In genomic region chr5:32526815-32527214, GRCh38 we compare ENCODE assay signal across 1 cellular context.
TF ChIP-seq lines count a peak whose summit lies in the region.

No MANE protein-coding gene starts in this region.

TF ChIP-seq in K562, 482 proteins besides CTCF, POLR2A, EP300 and RAD21 (continued from another document):
- TF ChIP-seq MTF1 (CRISPR knock-in tag; IDR thresholded peaks at IDR 0.05; ENCODE audit: borderline replicate concordance) (no peak), RBM39 (optimal IDR thresholded peaks at IDR 0.05; ENCODE audit: low read depth, low read length) (no peak)
